Comparison of ENCODE assay signal across 8 cellular contexts in genomic region chr20:33401042-33401921, GRCh38. TPM values are rescaled to one million over a fixed set of nuclear protein-coding genes. Genes with fewer than 3 reads are reported as not detected.
DNase-seq lines count a peak whose midpoint lies in the region; ATAC-seq and TF ChIP-seq lines count a peak whose summit lies in the region.

A gene with protein sequence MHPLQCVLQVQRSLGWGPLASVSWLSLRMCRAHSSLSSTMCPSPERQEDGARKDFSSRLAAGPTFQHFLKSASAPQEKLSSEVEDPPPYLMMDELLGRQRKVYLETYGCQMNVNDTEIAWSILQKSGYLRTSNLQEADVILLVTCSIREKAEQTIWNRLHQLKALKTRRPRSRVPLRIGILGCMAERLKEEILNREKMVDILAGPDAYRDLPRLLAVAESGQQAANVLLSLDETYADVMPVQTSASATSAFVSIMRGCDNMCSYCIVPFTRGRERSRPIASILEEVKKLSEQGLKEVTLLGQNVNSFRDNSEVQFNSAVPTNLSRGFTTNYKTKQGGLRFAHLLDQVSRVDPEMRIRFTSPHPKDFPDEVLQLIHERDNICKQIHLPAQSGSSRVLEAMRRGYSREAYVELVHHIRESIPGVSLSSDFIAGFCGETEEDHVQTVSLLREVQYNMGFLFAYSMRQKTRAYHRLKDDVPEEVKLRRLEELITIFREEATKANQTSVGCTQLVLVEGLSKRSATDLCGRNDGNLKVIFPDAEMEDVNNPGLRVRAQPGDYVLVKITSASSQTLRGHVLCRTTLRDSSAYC (minus strand): TSS chr20:33401519. CDS start chr20:33397064, 4,455 bp downstream.

- ATAC-seq in HG02759 (IDR thresholded peaks at IDR 0.05; ENCODE audit: unreplicated experiment) (peak; percentile 85), left cardiac atrium (peak; percentile 96 to 97)

- H3K27me3 ChIP-seq in transverse colon = no peaks in the 10 kb centered on the region

- intact Hi-C loops in left cardiac atrium (cut with DNase I) (no loop called here), posterior cingulate gyrus (cut with DNase I) (loop anchor here (2.0 kb wide), 1 partner anchor 44 kb away; no protein-coding TSS in a partner anchor), transverse colon (cut with DNase I; ENCODE audit: low total_unique reads) (no loop called here)

- no peaks in the 10 kb centered on the region for H3K9me3 ChIP-seq in transverse colon

- no peak within 1 kb of the TSS for H3K27ac ChIP-seq in adipose tissue (ENCODE audit: low read depth, low read length)
- H3K27ac ChIP-seq in transverse colon = peak within 1 kb of the TSS; percentile 65 to 84 (median 74)

- H3K36me3 ChIP-seq in transverse colon = no peaks in the 10 kb centered on the region

- in situ Hi-C loops in transverse colon (cut with MboI; ENCODE audit: low pct_ligation_motif_present in 1 of 4, low pct_unique_long_range_greater_than_20kb in 1 of 4, low sequenced_read_pairs in 3 of 4) = no loop called here

- peaks cover 19 to 29% (median 24%) of the 10 kb centered on the region in 4 donors for H3K4me1 ChIP-seq in transverse colon

- TF ChIP-seq CTCF in transverse colon (IDR thresholded peaks at IDR 0.05) = no peak

- TF ChIP-seq POLR2A in transverse colon (IDR thresholded peaks at IDR 0.05) = no peak

- DNase-seq in NCI-H146 (lab: John Stamatoyannopoulos, UW) (peak; percentile 96), T-helper 1 cell (peak; percentile 69 to 90 (median 74)), left cardiac atrium (peak; percentile 89), posterior cingulate gyrus (peak; percentile 79 to 98 (median 86)), transverse colon (peak; percentile 88)

- H3K4me3 ChIP-seq in GM08714 (ENCODE audit: low read length) (peak within 1 kb of the TSS; percentile 92), transverse colon (peak within 1 kb of the TSS; percentile 68 to 81 (median 80))

- no peak for TF ChIP-seq EP300 in transverse colon (IDR thresholded peaks at IDR 0.05; ENCODE audit: low read depth)

- 1% methylated on average over 47 of the region's 47 CpGs for WGBS in adipose tissue, 3 donors
- WGBS in transverse colon (ENCODE audit: low coverage in 1 of 2), 2 donors = 1 to 2% methylated on average over 7 to 18 of the region's 47 CpGs

RNA-seq across cellular contexts. Expression of the gene that starts here (rescaled TPM):
- 10 to 100 TPM; 10.9 to 21.3 (median 20.7) TPM for polyA plus RNA-seq in adipose tissue
- total RNA-seq in left cardiac atrium = 10 to 100 TPM; 19.4 to 25.0 TPM
- 10 to 100 TPM in 3 of 4 donors, 1 to 10 TPM in 1; 8.6 to 21.3 (median 20.3) TPM for total RNA-seq in transverse colon
